Comparison of ENCODE assay signal across 10 cellular contexts in the genomic region with DNA sequence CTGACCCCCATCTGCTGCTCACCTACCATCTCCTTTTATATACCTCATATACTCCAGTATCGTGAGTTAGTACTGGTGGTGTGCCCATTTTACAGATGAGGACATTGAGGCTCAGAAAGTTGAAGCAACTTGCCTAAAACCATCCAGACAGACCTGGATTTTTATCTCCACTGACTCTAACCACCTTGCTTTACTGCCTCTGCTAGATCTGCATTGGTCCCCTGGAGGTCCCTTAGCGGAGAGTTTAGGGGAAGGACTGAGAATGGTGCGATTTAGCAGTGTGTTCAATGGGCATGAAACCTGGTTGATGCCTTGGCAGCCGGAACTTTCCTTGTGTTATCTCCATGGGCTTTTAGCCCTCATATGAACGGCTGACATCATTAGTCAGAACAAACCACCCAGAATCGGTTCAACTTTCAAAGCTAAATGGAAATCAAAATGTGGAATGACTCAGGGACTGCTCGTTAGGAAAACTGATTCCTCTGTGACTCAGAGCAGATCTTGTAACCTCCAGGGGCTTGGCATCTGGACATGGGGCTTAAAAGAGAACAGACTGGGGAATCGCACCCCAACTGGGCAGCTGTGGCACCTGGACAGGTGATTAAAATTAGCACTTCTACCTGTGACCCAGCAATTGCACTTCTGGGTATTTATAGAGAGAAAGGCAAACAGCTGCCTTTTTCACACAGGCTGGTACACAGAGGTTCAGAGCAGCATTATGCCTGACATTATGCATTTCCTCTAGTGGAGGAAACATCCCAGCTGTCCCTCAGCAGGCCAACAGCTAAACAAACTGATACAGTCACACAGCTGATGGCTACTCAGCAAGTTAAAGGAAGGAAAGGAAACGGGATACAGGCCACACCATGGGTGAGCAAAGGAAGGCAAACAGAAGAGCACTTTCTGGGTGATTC. TPM values are rescaled to one million over a fixed set of nuclear protein-coding genes. Genes with fewer than 3 reads are reported as not detected.
A peak's percentile ranks its signal among the peaks of the same experiment; 100 is the strongest.
DNase-seq lines count a peak whose midpoint lies in the region; ATAC-seq and TF ChIP-seq lines count a peak whose summit lies in the region.
"Had no signal": no experiment of that assay in that cellular context is flagged by ENCODE, and none has a peak within 500 bp of the region (broad histone marks: within the 10 kb centered on the region; RNA-seq: fewer than 3 reads in every experiment).

No MANE protein-coding gene starts in this region.

- H3K4me1 Mint-ChIP-seq in activated naive CD8-positive, alpha-beta T cell treated with anti-CD3 and anti-CD28 coated beads, Interleukin-2, amount 50 U/mL, for 24 hours, result peaks cover 19% of the 10 kb centered on the region
- peaks cover 9% of the 10 kb centered on the region for H3K4me1 Mint-ChIP-seq in activated T-helper 1 cell treated with anti-CD3 and anti-CD28 coated beads, Interleukin-12 subunit alpha, Interleukin-12 subunit beta, Interleukin-2, Interleukin-4 antibody, amounts not matched to agents 30 ng/mL and 10 ng/mL and 1 ng/mL, durations not matched to agents 14 hours and 24 hours and 36 hours (ENCODE audit: low read depth)
- H3K4me1 Mint-ChIP-seq: naive B cell had no signal

- POLR2A ChIA-PET in A673 (lab: Charles Lee; ENCODE audit: low non-redundant PET), result interaction anchor here (0.7 kb wide), 1 partner anchor 66 kb away, joined by 5 read pairs; no protein-coding TSS in a partner anchor

- H3K4me1 ChIP-seq in A673 (ENCODE audit: insufficient read depth, low read length, poor library complexity, severe bottlenecking) (no peaks in the 10 kb centered on the region), body of pancreas (peaks cover 90% of the 10 kb centered on the region)

- peak; percentile 34 for DNase-seq in A673 (ENCODE audit: low spot score)
- peak; percentile 79 for DNase-seq in NCI-H1092 treated with DMSO at 0.1 percent for 48 hours (lab: John Stamatoyannopoulos, UW)
- peak; percentile 86 to 96 (median 96) for DNase-seq in body of pancreas
- no peak for DNase-seq in left lobe of liver (ENCODE audit: low spot score)
- DNase-seq in activated naive CD8-positive, alpha-beta T cell treated with anti-CD3 and anti-CD28 coated beads, Interleukin-2, amount 50 U/mL, for 24 hours, result no peak
- no peak for DNase-seq in activated effector memory CD4-positive, alpha-beta T cell treated with anti-CD3 and anti-CD28 coated beads, Interleukin-2, amount 50 U/mL, for 16 hours
- no peak for DNase-seq in activated T-helper 1 cell treated with anti-CD3 and anti-CD28 coated beads, Interleukin-12 subunit alpha, Interleukin-12 subunit beta, Interleukin-2, Interleukin-4 antibody, amounts not matched to agents 30 ng/mL and 10 ng/mL and 1 ng/mL, durations not matched to agents 14 hours and 24 hours and 36 hours (ENCODE audit: low spot score)
- DNase-seq: DND-41, naive B cell had no signal

- no peaks in the 10 kb centered on the region for H3K9me3 ChIP-seq in A673 (ENCODE audit: low read depth, low read length, poor library complexity, severe bottlenecking)
- no peaks in the 10 kb centered on the region for H3K9me3 ChIP-seq in body of pancreas

- H3K9me3 Mint-ChIP-seq in activated naive CD8-positive, alpha-beta T cell treated with anti-CD3 and anti-CD28 coated beads, Interleukin-2, amount 50 U/mL, for 24 hours, result peaks cover 8% of the 10 kb centered on the region
- H3K9me3 Mint-ChIP-seq in activated T-helper 1 cell treated with anti-CD3 and anti-CD28 coated beads, Interleukin-12 subunit alpha, Interleukin-12 subunit beta, Interleukin-2, Interleukin-4 antibody, amounts not matched to agents 30 ng/mL and 10 ng/mL and 1 ng/mL, durations not matched to agents 14 hours and 24 hours and 36 hours, result no peaks in the 10 kb centered on the region

- H3K4me3 ChIP-seq in A673 (ENCODE audit: low read depth, low read length, poor library complexity, severe bottlenecking) (no peak overlapping the region), body of pancreas (no peak overlapping the region)

- H3K27ac ChIP-seq in A673 (ENCODE audit: low read depth, low read length, poor library complexity, severe bottlenecking), result no peak overlapping the region
- peak overlapping the region; percentile 91 to 97 (median 94) for H3K27ac ChIP-seq in body of pancreas

- ATAC-seq in body of pancreas, result peak; percentile 81
- ATAC-seq in left lobe of liver, result peak; percentile 62
- no peak for ATAC-seq in activated naive CD8-positive, alpha-beta T cell treated with anti-CD3 and anti-CD28 coated beads, Interleukin-2, amount 50 U/mL, for 24 hours
- ATAC-seq in GM19023 (IDR thresholded peaks at IDR 0.05; ENCODE audit: unreplicated experiment), result no peak

- no peaks in the 10 kb centered on the region for H3K36me3 Mint-ChIP-seq in activated naive CD8-positive, alpha-beta T cell treated with anti-CD3 and anti-CD28 coated beads, Interleukin-2, amount 50 U/mL, for 24 hours (ENCODE audit: low read depth)
- no peaks in the 10 kb centered on the region for H3K36me3 Mint-ChIP-seq in activated T-helper 1 cell treated with anti-CD3 and anti-CD28 coated beads, Interleukin-12 subunit alpha, Interleukin-12 subunit beta, Interleukin-2, Interleukin-4 antibody, amounts not matched to agents 30 ng/mL and 10 ng/mL and 1 ng/mL, durations not matched to agents 14 hours and 24 hours and 36 hours (ENCODE audit: low read depth)

- H3K36me3 ChIP-seq in A673 (ENCODE audit: insufficient read depth, low read length, poor library complexity, severe bottlenecking), result no peaks in the 10 kb centered on the region
- no peaks in the 10 kb centered on the region for H3K36me3 ChIP-seq in body of pancreas (replicated peaks in 1 of 2; ENCODE audit: insufficient read depth in 1 of 2, low read depth in 2 of 2)

- no TSS peak for BruUV-seq in A673 (replicated peaks; lab: Mats Ljungman, UMichigan)

- TF ChIP-seq POLR2A in body of pancreas (IDR thresholded peaks at IDR 0.05), result peak in 1 of 3 donors; percentile 25

- H3K27me3 ChIP-seq in A673 (replicated peaks; ENCODE audit: insufficient read depth, low read depth, low read length, poor library complexity) (no peaks in the 10 kb centered on the region), body of pancreas (no peaks in the 10 kb centered on the region)

- TF ChIP-seq CTCF in A673 (conservative IDR thresholded peaks at IDR 0.05; ENCODE audit: low read depth, low read length) (no peak), body of pancreas (IDR thresholded peaks at IDR 0.05) (peak in 2 of 7 experiments; percentile 11 to 24)

- peaks cover 25% of the 10 kb centered on the region for H3K27me3 Mint-ChIP-seq in activated naive CD8-positive, alpha-beta T cell treated with anti-CD3 and anti-CD28 coated beads, Interleukin-2, amount 50 U/mL, for 24 hours
- H3K27me3 Mint-ChIP-seq in activated T-helper 1 cell treated with anti-CD3 and anti-CD28 coated beads, Interleukin-12 subunit alpha, Interleukin-12 subunit beta, Interleukin-2, Interleukin-4 antibody, amounts not matched to agents 30 ng/mL and 10 ng/mL and 1 ng/mL, durations not matched to agents 14 hours and 24 hours and 36 hours (ENCODE audit: insufficient read depth), result peaks cover 16% of the 10 kb centered on the region

- no peak overlapping the region for H3K4me3 Mint-ChIP-seq in activated naive CD8-positive, alpha-beta T cell treated with anti-CD3 and anti-CD28 coated beads, Interleukin-2, amount 50 U/mL, for 24 hours
- H3K4me3 Mint-ChIP-seq in activated T-helper 1 cell treated with anti-CD3 and anti-CD28 coated beads, Interleukin-12 subunit alpha, Interleukin-12 subunit beta, Interleukin-2, Interleukin-4 antibody, amounts not matched to agents 30 ng/mL and 10 ng/mL and 1 ng/mL, durations not matched to agents 14 hours and 24 hours and 36 hours, result no peak overlapping the region
- H3K4me3 Mint-ChIP-seq: naive B cell had no signal

- intact Hi-C loops in A673 (cut with micrococcal nuclease; ENCODE audit: unreplicated experiment) (no loop called here), body of pancreas (cut with DNase I) (no loop called here)
- intact Hi-C loops in activated T-helper 1 cell treated with anti-CD3 and anti-CD28 coated beads, Interleukin-12 subunit alpha, Interleukin-12 subunit beta, Interleukin-2, Interleukin-4 antibody, amounts not matched to agents 30 ng/mL and 10 ng/mL and 1 ng/mL, durations not matched to agents 14 hours and 24 hours and 36 hours (cut with micrococcal nuclease), result no loop called here

- CTCF ChIA-PET in A673 (lab: Charles Lee), result no interaction called here

- WGBS in body of pancreas, 2 donors, result 16 to 24% methylated on average over 9 of the region's 9 CpGs

- H3K27ac Mint-ChIP-seq in activated naive CD8-positive, alpha-beta T cell treated with anti-CD3 and anti-CD28 coated beads, Interleukin-2, amount 50 U/mL, for 24 hours, result no peak overlapping the region
- H3K27ac Mint-ChIP-seq in activated T-helper 1 cell treated with anti-CD3 and anti-CD28 coated beads, Interleukin-12 subunit alpha, Interleukin-12 subunit beta, Interleukin-2, Interleukin-4 antibody, amounts not matched to agents 30 ng/mL and 10 ng/mL and 1 ng/mL, durations not matched to agents 14 hours and 24 hours and 36 hours, result no peak overlapping the region
- H3K27ac Mint-ChIP-seq: naive B cell had no signal

RNA-seq across cellular contexts. Expression of gene TMEM51, which starts 25.3 kb away (rescaled TPM):
- total RNA-seq in A673 (2021), result 1.7 TPM in 2 replicates
- 10 to 100 TPM; 26.5 to 36.9 TPM for total RNA-seq in body of pancreas
- 2.4 TPM for total RNA-seq in left lobe of liver
- total RNA-seq in activated T-helper 1 cell treated with anti-CD3 and anti-CD28 coated beads, Interleukin-12 subunit alpha, Interleukin-12 subunit beta, Interleukin-2, Interleukin-4 antibody, amounts not matched to agents 30 ng/mL and 10 ng/mL and 1 ng/mL, durations not matched to agents 14 hours and 24 hours and 36 hours, result 0.21 TPM in 1 of 2 replicates, not detected in the other

Comparison
In these comparisons a context has a peak if more than half of its experiments do, and no peak if none do; other contexts are left out.
1. DNase-seq: peak in A673 (single experiment), NCI-H1092 treated with DMSO at 0.1 percent for 48 hours (single experiment) and body of pancreas (4 of 4); none in left lobe of liver (single experiment), activated naive CD8-positive, alpha-beta T cell treated with anti-CD3 and anti-CD28 coated beads, Interleukin-2, amount 50 U/mL, for 24 hours (single experiment), activated effector memory CD4-positive, alpha-beta T cell treated with anti-CD3 and anti-CD28 coated beads, Interleukin-2, amount 50 U/mL, for 16 hours (single experiment) and activated T-helper 1 cell treated with anti-CD3 and anti-CD28 coated beads, Interleukin-12 subunit alpha, Interleukin-12 subunit beta, Interleukin-2, Interleukin-4 antibody, amounts not matched to agents 30 ng/mL and 10 ng/mL and 1 ng/mL, durations not matched to agents 14 hours and 24 hours and 36 hours (single experiment).
2. ATAC-seq: peak in body of pancreas (single experiment) and left lobe of liver (single experiment); none in activated naive CD8-positive, alpha-beta T cell treated with anti-CD3 and anti-CD28 coated beads, Interleukin-2, amount 50 U/mL, for 24 hours (single experiment) and GM19023 (single experiment).